ENCODE assay signal across 19 cellular contexts in the genomic region with DNA sequence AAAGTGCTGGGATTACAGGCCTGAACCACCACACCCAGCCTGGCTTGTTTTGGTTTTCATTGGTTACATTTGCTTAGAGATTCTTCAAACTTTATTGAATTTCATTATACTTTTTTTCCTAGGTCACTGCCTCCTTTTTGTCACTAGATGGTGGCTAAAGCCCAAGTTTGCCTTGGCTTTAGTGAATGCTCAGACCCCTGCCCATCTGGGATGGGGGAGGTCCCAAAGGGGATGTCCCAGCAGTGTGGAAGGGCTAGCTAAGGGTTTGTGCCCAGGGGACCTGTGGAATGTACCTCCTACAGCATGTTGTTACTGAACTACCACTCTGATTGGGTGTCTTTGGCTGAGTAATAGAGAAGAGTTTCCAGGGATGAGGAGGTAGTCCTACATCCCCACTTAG.
"Had no signal": no experiment of that assay in that cellular context is flagged by ENCODE, and none has a peak within 500 bp of the region (broad histone marks: within the 10 kb centered on the region; RNA-seq: fewer than 3 reads in every experiment).

No MANE protein-coding gene starts in this region.

- H3K4me1 Mint-ChIP-seq: memory B cell, nephron had no signal

- H3K9me3 ChIP-seq: gastroesophageal sphincter, lower lobe of right lung, neutrophil, sigmoid colon, stomach, thoracic aorta had no signal

- H3K4me3 Mint-ChIP-seq: immature natural killer cell, memory B cell, nephron had no signal

- H3K27me3 Mint-ChIP-seq: memory B cell had no signal

- ATAC-seq: esophagus mucosa, gastroesophageal sphincter, lower lobe of right lung had no signal

- H3K4me1 ChIP-seq: gastroesophageal sphincter, left ventricle myocardium inferior, lower lobe of right lung, sigmoid colon, stomach had no signal

- H3K27ac ChIP-seq: coronary artery, gastroesophageal sphincter, left ventricle myocardium inferior, lower lobe of right lung, neutrophil, sigmoid colon, stomach, thoracic aorta had no signal

- DNase-seq: effector CD8-positive, alpha-beta T cell; glutamatergic neuron; immature natural killer cell; left ventricle myocardium inferior; lower lobe of right lung; midbrain; sigmoid colon; small intestine; stimulated activated CD4-positive, alpha-beta T cell treated with anti-CD3 and anti-CD28 coated beads, Interleukin-12 subunit alpha, Interleukin-12 subunit beta, amount 100 ng/mL, for 4 hours; stimulated activated naive CD4-positive, alpha-beta T cell; stomach; substantia nigra had no signal

- H3K4me3 ChIP-seq: coronary artery, gastroesophageal sphincter, left ventricle myocardium inferior, lower lobe of right lung, sigmoid colon, stomach, thoracic aorta had no signal

- H3K27ac Mint-ChIP-seq: memory B cell, nephron had no signal

- H3K27me3 ChIP-seq: gastroesophageal sphincter, neutrophil, sigmoid colon, stomach had no signal
